18 cellular contexts compared by ENCODE assay signal in genomic region chr16:85153656-85154091, GRCh38. TPM values are rescaled to one million over a fixed set of nuclear protein-coding genes. Genes with fewer than 3 reads are reported as not detected.
DNase-seq lines count a peak whose midpoint lies in the region; ATAC-seq and TF ChIP-seq lines count a peak whose summit lies in the region.
"Had no signal": no experiment of that assay in that cellular context is flagged by ENCODE, and none has a peak within 500 bp of the region (broad histone marks: within the 10 kb centered on the region; RNA-seq: fewer than 3 reads in every experiment).

No MANE protein-coding gene starts in this region.

- no peak overlapping the region for H3K9ac ChIP-seq in neuronal stem cell (ENCODE audit: low read depth, low read length, poor library complexity)

- H3K9me3 ChIP-seq in neuronal stem cell (replicated peaks in 1 of 2; ENCODE audit: control insufficient read depth in 2 of 2, insufficient read depth in 1 of 2, low read depth in 1 of 2, low read length in 2 of 2), result no peaks in the 10 kb centered on the region
- H3K9me3 ChIP-seq: spleen, testis had no signal

- TF ChIP-seq CTCF in GM10266 (IDR thresholded peaks at IDR 0.05; ENCODE audit: control insufficient read depth, insufficient read depth, low read depth, missing control alignments), result no peak

- peaks cover 6 to 32% of the 10 kb centered on the region in 2 donors for H3K4me1 ChIP-seq in neuronal stem cell (ENCODE audit: control insufficient read depth in 2 of 2, insufficient read depth in 1 of 2, low read depth in 1 of 2, low read length in 2 of 2)

- H3K4ac ChIP-seq in neuronal stem cell (ENCODE audit: low read length), result no peak overlapping the region

- no peak overlapping the region for H3K27ac ChIP-seq in neuronal stem cell (replicated peaks; ENCODE audit: low read length)
- H3K27ac ChIP-seq: testis had no signal

- peak overlapping the region; percentile 43 for H2BK12ac ChIP-seq in neuronal stem cell (ENCODE audit: low read length)

- peak; percentile 46 for DNase-seq in GM10266 (ENCODE audit: extremely low spot score)
- DNase-seq in NAMALWA (ENCODE audit: low spot score), result peak; percentile 63
- peak; percentile 89 for DNase-seq in cerebellum (ENCODE audit: low spot score)
- DNase-seq in neuronal stem cell (ENCODE audit: low spot score), result no peak
- no peak for DNase-seq in activated CD4-positive, alpha-beta T cell treated with anti-CD3 and anti-CD28 coated beads for 4 hours
- DNase-seq in activated naive CD4-positive, alpha-beta T cell treated with Interleukin-2 at 50 U/mL for 16 hours, result no peak
- no peak for DNase-seq in activated naive CD4-positive, alpha-beta T cell treated with anti-CD3 and anti-CD28 coated beads, Interleukin-2, amount 50 U/mL, for 72 hours (ENCODE audit: low spot score in 2 of 2)
- DNase-seq: activated naive CD8-positive, alpha-beta T cell treated with anti-CD3 and anti-CD28 coated beads for 36 hours; DND-41; NCI-H446 treated with DMSO at 0.1 percent for 48 hours; spleen; testis had no signal

- peak overlapping the region; percentile 77 for H2BK15ac ChIP-seq in neuronal stem cell (ENCODE audit: low read length)

- ATAC-seq in activated naive CD4-positive, alpha-beta T cell treated with anti-CD3 and anti-CD28 coated beads, Interleukin-2, amount 50 U/mL, for 72 hours, result no peak
- ATAC-seq: natural killer cell treated with Interleukin-12 subunit alpha and Interleukin-12 subunit beta and Interleukin-15 and Interleukin-18, amount 100 ng/mL, for 72 hours; SK-N-SH treated with all-trans-retinoic acid at 6 μM for 48 hours had no signal

- H3K9me3 Mint-ChIP-seq in activated naive CD4-positive, alpha-beta T cell treated with anti-CD3 and anti-CD28 coated beads, Interleukin-2, amount 50 U/mL, for 72 hours, result no peaks in the 10 kb centered on the region
- H3K9me3 Mint-ChIP-seq: activated naive CD8-positive, alpha-beta T cell treated with anti-CD3 and anti-CD28 coated beads for 36 hours; natural killer cell treated with Interleukin-12 subunit alpha and Interleukin-12 subunit beta and Interleukin-15 and Interleukin-18, amount 100 ng/mL, for 72 hours had no signal

- H2AFZ ChIP-seq in neuronal stem cell (ENCODE audit: low read length), result no peak overlapping the region

- H4K8ac ChIP-seq in neuronal stem cell (ENCODE audit: low read depth, low read length), result no peak overlapping the region

- H2BK120ac ChIP-seq in neuronal stem cell (ENCODE audit: low read depth, low read length), result no peak overlapping the region

- H3K4me2 ChIP-seq in neuronal stem cell (ENCODE audit: insufficient read depth, low read length, poor library complexity, severe bottlenecking), result no peak overlapping the region

- H3K27ac Mint-ChIP-seq in activated naive CD4-positive, alpha-beta T cell treated with anti-CD3 and anti-CD28 coated beads, Interleukin-2, amount 50 U/mL, for 72 hours, result no peak overlapping the region
- H3K27ac Mint-ChIP-seq: activated naive CD8-positive, alpha-beta T cell treated with anti-CD3 and anti-CD28 coated beads for 36 hours; natural killer cell treated with Interleukin-12 subunit alpha and Interleukin-12 subunit beta and Interleukin-15 and Interleukin-18, amount 100 ng/mL, for 72 hours had no signal

- peak overlapping the region; percentile 7 for H3K18ac ChIP-seq in neuronal stem cell (ENCODE audit: low read length)

- no peak overlapping the region for H4K91ac ChIP-seq in neuronal stem cell (ENCODE audit: low read depth, low read length, poor library complexity)

- H3K14ac ChIP-seq in neuronal stem cell (ENCODE audit: low read length), result no peak overlapping the region

- H3K27me3 ChIP-seq in neuronal stem cell (ENCODE audit: control insufficient read depth in 3 of 3, insufficient read depth in 3 of 3, low read depth in 1 of 3, low read length in 3 of 3), result peaks cover 0 to 28% (median 0%) of the 10 kb centered on the region in 3 experiments
- H3K27me3 ChIP-seq: spleen, testis had no signal

- H3K79me1 ChIP-seq in neuronal stem cell (ENCODE audit: low read depth, low read length), result no peaks in the 10 kb centered on the region

- H3K23ac ChIP-seq in neuronal stem cell (ENCODE audit: low read depth, low read length, poor library complexity), result no peak overlapping the region

- H3K4me3 ChIP-seq in neuronal stem cell (ENCODE audit: low read length in 2 of 2), result no peak overlapping the region
- H3K4me3 ChIP-seq: lung, spleen, testis had no signal

- WGBS in neuronal stem cell (ENCODE audit: extremely low coverage in 2 of 2, insufficient read length in 2 of 2, insufficient replicate concordance in 1 of 2), 2 donors, result no CpG with 5 or more reads among the region's 12 CpGs

- no peak overlapping the region for H2AK5ac ChIP-seq in neuronal stem cell (ENCODE audit: low read depth, low read length)

- no peaks in the 10 kb centered on the region for H3K36me3 Mint-ChIP-seq in activated naive CD4-positive, alpha-beta T cell treated with anti-CD3 and anti-CD28 coated beads, Interleukin-2, amount 50 U/mL, for 72 hours
- H3K36me3 Mint-ChIP-seq: activated naive CD8-positive, alpha-beta T cell treated with anti-CD3 and anti-CD28 coated beads for 36 hours; natural killer cell treated with Interleukin-12 subunit alpha and Interleukin-12 subunit beta and Interleukin-15 and Interleukin-18, amount 100 ng/mL, for 72 hours had no signal

- no peaks in the 10 kb centered on the region for H3K36me3 ChIP-seq in neuronal stem cell (replicated peaks in 1 of 2; ENCODE audit: control insufficient read depth in 2 of 2, insufficient read depth in 2 of 2, low read length in 2 of 2)
- H3K36me3 ChIP-seq: spleen had no signal

- no peak overlapping the region for H2BK5ac ChIP-seq in neuronal stem cell (ENCODE audit: low read length)

RNA-seq across cellular contexts. Expression of gene CIBAR2, which starts 41.4 kb away (rescaled TPM):
- not detected for total RNA-seq in cerebellum
- 0.45 TPM for polyA plus RNA-seq in neuronal stem cell (2013, experiment 1 of 2)
- polyA plus RNA-seq in neuronal stem cell (2013, experiment 2 of 2), result 0.51 TPM
- not detected for total RNA-seq in activated naive CD4-positive, alpha-beta T cell treated with anti-CD3 and anti-CD28 coated beads, Interleukin-2, amount 50 U/mL, for 72 hours
- total RNA-seq: activated naive CD8-positive, alpha-beta T cell treated with anti-CD3 and anti-CD28 coated beads for 36 hours; LHCN-M2; natural killer cell treated with Interleukin-12 subunit alpha and Interleukin-12 subunit beta and Interleukin-15 and Interleukin-18, amount 100 ng/mL, for 72 hours; posterior vena cava had no signal
- polyA plus RNA-seq: esophagus had no signal

Comparison
In these comparisons a context has a peak if more than half of its experiments do, and no peak if none do; other contexts are left out.
1. DNase-seq: peak in GM10266 (single experiment), NAMALWA (single experiment) and cerebellum (single experiment); none in neuronal stem cell (single experiment), activated CD4-positive, alpha-beta T cell treated with anti-CD3 and anti-CD28 coated beads for 4 hours (0 of 2), activated naive CD4-positive, alpha-beta T cell treated with Interleukin-2 at 50 U/mL for 16 hours (single experiment) and activated naive CD4-positive, alpha-beta T cell treated with anti-CD3 and anti-CD28 coated beads, Interleukin-2, amount 50 U/mL, for 72 hours (0 of 2).